ENCODE assay signal across 1 cellular context in the genomic region with DNA sequence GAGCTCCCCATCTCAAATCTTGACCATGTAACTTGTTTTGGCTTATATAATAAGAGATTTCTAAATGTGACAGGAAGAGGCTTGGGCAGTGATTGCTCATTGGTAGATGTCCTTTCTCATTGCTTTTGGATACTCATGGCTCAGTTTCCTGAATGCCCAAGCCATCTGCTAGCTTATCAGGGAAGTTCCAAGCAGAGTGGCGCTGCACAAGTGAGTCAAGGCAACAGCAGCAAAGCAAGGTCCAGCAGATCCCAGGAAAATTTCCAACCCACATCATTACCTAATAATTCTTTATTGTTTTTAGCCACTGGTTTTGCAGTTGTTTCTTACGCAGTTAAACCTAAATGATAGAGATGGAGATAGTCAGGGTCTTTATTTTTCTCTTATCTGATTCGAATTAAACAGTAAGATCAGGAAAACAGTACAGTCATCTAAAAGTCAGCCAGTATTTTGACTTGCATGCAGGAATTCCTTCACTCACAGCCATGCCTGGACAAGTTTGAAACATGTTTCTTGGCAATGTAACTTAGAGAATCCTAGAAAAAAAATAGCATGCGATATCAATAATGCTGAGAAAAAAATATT.
TF ChIP-seq lines count a peak whose summit lies in the region.

No MANE protein-coding gene starts in this region.

TF ChIP-seq in GM23338, 12 proteins besides CTCF, POLR2A, EP300 and RAD21 (continued from another document):
- TF ChIP-seq, protein P1, sequence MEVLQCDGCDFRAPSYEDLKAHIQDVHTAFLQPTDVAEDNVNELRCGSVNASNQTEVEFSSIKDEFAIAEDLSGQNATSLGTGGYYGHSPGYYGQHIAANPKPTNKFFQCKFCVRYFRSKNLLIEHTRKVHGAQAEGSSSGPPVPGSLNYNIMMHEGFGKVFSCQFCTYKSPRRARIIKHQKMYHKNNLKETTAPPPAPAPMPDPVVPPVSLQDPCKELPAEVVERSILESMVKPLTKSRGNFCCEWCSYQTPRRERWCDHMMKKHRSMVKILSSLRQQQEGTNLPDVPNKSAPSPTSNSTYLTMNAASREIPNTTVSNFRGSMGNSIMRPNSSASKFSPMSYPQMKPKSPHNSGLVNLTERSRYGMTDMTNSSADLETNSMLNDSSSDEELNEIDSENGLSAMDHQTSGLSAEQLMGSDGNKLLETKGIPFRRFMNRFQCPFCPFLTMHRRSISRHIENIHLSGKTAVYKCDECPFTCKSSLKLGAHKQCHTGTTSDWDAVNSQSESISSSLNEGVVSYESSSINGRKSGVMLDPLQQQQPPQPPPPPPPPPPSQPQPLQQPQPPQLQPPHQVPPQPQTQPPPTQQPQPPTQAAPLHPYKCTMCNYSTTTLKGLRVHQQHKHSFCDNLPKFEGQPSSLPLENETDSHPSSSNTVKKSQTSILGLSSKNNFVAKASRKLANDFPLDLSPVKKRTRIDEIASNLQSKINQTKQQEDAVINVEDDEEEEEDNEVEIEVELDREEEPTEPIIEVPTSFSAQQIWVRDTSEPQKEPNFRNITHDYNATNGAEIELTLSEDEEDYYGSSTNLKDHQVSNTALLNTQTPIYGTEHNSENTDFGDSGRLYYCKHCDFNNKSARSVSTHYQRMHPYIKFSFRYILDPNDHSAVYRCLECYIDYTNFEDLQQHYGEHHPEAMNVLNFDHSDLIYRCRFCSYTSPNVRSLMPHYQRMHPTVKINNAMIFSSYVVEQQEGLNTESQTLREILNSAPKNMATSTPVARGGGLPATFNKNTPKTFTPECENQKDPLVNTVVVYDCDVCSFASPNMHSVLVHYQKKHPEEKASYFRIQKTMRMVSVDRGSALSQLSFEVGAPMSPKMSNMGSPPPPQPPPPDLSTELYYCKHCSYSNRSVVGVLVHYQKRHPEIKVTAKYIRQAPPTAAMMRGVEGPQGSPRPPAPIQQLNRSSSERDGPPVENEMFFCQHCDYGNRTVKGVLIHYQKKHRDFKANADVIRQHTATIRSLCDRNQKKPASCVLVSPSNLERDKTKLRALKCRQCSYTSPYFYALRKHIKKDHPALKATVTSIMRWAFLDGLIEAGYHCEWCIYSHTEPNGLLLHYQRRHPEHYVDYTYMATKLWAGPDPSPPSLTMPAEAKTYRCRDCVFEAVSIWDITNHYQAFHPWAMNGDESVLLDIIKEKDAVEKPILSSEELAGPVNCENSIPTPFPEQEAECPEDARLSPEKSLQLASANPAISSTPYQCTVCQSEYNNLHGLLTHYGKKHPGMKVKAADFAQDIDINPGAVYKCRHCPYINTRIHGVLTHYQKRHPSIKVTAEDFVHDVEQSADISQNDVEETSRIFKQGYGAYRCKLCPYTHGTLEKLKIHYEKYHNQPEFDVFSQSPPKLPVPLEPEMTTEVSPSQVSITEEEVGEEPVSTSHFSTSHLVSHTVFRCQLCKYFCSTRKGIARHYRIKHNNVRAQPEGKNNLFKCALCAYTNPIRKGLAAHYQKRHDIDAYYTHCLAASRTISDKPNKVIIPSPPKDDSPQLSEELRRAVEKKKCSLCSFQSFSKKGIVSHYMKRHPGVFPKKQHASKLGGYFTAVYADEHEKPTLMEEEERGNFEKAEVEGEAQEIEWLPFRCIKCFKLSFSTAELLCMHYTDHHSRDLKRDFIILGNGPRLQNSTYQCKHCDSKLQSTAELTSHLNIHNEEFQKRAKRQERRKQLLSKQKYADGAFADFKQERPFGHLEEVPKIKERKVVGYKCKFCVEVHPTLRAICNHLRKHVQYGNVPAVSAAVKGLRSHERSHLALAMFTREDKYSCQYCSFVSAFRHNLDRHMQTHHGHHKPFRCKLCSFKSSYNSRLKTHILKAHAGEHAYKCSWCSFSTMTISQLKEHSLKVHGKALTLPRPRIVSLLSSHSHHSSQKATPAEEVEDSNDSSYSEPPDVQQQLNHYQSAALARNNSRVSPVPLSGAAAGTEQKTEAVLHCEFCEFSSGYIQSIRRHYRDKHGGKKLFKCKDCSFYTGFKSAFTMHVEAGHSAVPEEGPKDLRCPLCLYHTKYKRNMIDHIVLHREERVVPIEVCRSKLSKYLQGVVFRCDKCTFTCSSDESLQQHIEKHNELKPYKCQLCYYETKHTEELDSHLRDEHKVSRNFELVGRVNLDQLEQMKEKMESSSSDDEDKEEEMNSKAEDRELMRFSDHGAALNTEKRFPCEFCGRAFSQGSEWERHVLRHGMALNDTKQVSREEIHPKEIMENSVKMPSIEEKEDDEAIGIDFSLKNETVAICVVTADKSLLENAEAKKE (CRISPR knock-in tag; IDR thresholded peaks at IDR 0.05) = no peak
- TF ChIP-seq ZNF331 (CRISPR knock-in tag; IDR thresholded peaks at IDR 0.05; ENCODE audit: low read depth) (no peak), POLR2AphosphoS5 (IDR thresholded peaks at IDR 0.05; ENCODE audit: low read depth) (no peak), ZNF114 (CRISPR knock-in tag; IDR thresholded peaks at IDR 0.05) (no peak), JUNB (IDR thresholded peaks at IDR 0.05; ENCODE audit: unreplicated experiment) (no peak)
- TF ChIP-seq, protein P2, sequence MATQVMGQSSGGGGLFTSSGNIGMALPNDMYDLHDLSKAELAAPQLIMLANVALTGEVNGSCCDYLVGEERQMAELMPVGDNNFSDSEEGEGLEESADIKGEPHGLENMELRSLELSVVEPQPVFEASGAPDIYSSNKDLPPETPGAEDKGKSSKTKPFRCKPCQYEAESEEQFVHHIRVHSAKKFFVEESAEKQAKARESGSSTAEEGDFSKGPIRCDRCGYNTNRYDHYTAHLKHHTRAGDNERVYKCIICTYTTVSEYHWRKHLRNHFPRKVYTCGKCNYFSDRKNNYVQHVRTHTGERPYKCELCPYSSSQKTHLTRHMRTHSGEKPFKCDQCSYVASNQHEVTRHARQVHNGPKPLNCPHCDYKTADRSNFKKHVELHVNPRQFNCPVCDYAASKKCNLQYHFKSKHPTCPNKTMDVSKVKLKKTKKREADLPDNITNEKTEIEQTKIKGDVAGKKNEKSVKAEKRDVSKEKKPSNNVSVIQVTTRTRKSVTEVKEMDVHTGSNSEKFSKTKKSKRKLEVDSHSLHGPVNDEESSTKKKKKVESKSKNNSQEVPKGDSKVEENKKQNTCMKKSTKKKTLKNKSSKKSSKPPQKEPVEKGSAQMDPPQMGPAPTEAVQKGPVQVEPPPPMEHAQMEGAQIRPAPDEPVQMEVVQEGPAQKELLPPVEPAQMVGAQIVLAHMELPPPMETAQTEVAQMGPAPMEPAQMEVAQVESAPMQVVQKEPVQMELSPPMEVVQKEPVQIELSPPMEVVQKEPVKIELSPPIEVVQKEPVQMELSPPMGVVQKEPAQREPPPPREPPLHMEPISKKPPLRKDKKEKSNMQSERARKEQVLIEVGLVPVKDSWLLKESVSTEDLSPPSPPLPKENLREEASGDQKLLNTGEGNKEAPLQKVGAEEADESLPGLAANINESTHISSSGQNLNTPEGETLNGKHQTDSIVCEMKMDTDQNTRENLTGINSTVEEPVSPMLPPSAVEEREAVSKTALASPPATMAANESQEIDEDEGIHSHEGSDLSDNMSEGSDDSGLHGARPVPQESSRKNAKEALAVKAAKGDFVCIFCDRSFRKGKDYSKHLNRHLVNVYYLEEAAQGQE (IDR thresholded peaks at IDR 0.05; ENCODE audit: unreplicated experiment) = no peak
